ENCODE assay signal across 8 cellular contexts in the genomic region with DNA sequence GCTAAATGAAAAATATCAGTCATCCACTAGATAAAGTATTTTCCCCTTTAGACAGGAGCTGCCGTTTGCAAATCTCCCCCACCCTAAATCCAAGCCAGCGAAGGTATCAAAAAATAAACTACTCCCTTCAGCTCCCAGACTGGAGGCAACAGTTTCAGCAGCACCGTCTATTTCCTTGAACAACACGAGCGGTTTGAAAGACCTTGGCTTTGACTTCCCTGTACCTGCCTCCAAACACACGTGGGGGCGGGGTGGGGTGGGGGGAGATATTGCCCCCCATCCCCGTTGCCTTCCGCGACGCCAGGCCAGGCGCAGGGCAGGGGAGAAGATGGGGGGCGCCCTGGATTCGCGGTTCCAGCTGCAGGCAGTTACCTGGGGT. TPM values are rescaled to one million over a fixed set of nuclear protein-coding genes. Genes with fewer than 3 reads are reported as not detected.
A peak's percentile ranks its signal among the peaks of the same experiment; 100 is the strongest.
DNase-seq lines count a peak whose midpoint lies in the region; ATAC-seq and TF ChIP-seq lines count a peak whose summit lies in the region.

No MANE protein-coding gene starts in this region.

- peaks cover 5 to 25% (median 18%) of the 10 kb centered on the region in 9 donors for H3K4me1 ChIP-seq in heart right ventricle
- no peaks in the 10 kb centered on the region for H3K4me1 ChIP-seq in naive thymus-derived CD4-positive, alpha-beta T cell (ENCODE audit: control insufficient read depth in 2 of 2, insufficient read depth in 2 of 2, low read length in 2 of 2)
- H3K4me1 ChIP-seq in vagina, result peaks cover 20% of the 10 kb centered on the region

- no peaks in the 10 kb centered on the region for H3K9me3 ChIP-seq in heart right ventricle
- no peaks in the 10 kb centered on the region for H3K9me3 ChIP-seq in naive thymus-derived CD4-positive, alpha-beta T cell (ENCODE audit: control insufficient read depth in 2 of 3, low read length in 3 of 3)
- H3K9me3 ChIP-seq in vagina, result no peaks in the 10 kb centered on the region

- POLR2A ChIA-PET in naive thymus-derived CD4-positive, alpha-beta T cell (lab: Charles Lee), result no interaction called here

- peaks cover 58 to 81% of the 10 kb centered on the region in 2 donors for H3K27me3 Mint-ChIP-seq in effector memory CD8-positive, alpha-beta T cell
- H3K27me3 Mint-ChIP-seq in naive thymus-derived CD4-positive, alpha-beta T cell, result peaks cover 58 to 74% (median 66%) of the 10 kb centered on the region in 5 donors

- H3K36me3 ChIP-seq in heart right ventricle, result no peaks in the 10 kb centered on the region
- no peaks in the 10 kb centered on the region for H3K36me3 ChIP-seq in naive thymus-derived CD4-positive, alpha-beta T cell (ENCODE audit: control insufficient read depth in 2 of 3, insufficient read depth in 3 of 3, low read length in 3 of 3)
- H3K36me3 ChIP-seq in vagina, result no peaks in the 10 kb centered on the region

- TF ChIP-seq CTCF in heart right ventricle (IDR thresholded peaks at IDR 0.05) (no peak), vagina (IDR thresholded peaks at IDR 0.05) (no peak), GM10266 (IDR thresholded peaks at IDR 0.05; ENCODE audit: control insufficient read depth, insufficient read depth, low read depth, missing control alignments) (no peak)

- H3K27ac Mint-ChIP-seq in effector memory CD8-positive, alpha-beta T cell, result no peak overlapping the region
- H3K27ac Mint-ChIP-seq in naive thymus-derived CD4-positive, alpha-beta T cell, result no peak overlapping the region

- no peak for TF ChIP-seq POLR2A in vagina (IDR thresholded peaks at IDR 0.05)

- H3K4me1 Mint-ChIP-seq in effector memory CD8-positive, alpha-beta T cell (ENCODE audit: low read depth in 2 of 2), result peaks cover 0 to 5% of the 10 kb centered on the region in 2 donors
- peaks cover 0 to 14% (median 12%) of the 10 kb centered on the region in 7 donors for H3K4me1 Mint-ChIP-seq in naive thymus-derived CD4-positive, alpha-beta T cell

- H3K4me3 ChIP-seq in heart right ventricle (peak overlapping the region in 9 of 10 donors; percentile 28 to 52 (median 47)), vagina (peak overlapping the region; percentile 42 to 48)
- H3K4me3 ChIP-seq in naive thymus-derived CD4-positive, alpha-beta T cell (ENCODE audit: low read length), result no peak overlapping the region

- 14 to 15% methylated on average over 15 of the region's 15 CpGs for WGBS in heart right ventricle, 2 donors

- intact Hi-C loops in heart right ventricle (cut with DNase I), result no loop called here
- intact Hi-C loops in left ventricle myocardium superior (cut with micrococcal nuclease), result no loop called here
- intact Hi-C loops in naive thymus-derived CD4-positive, alpha-beta T cell (cut with micrococcal nuclease), result no loop called here
- intact Hi-C loops in vagina (cut with DNase I), result no loop called here

- H3K9me3 Mint-ChIP-seq in effector memory CD8-positive, alpha-beta T cell, result no peaks in the 10 kb centered on the region
- H3K9me3 Mint-ChIP-seq in naive thymus-derived CD4-positive, alpha-beta T cell, result no peaks in the 10 kb centered on the region

- no peak for DNase-seq in heart right ventricle
- no peak for DNase-seq in left ventricle myocardium superior
- no peak for DNase-seq in effector memory CD8-positive, alpha-beta T cell
- no peak for DNase-seq in naive thymus-derived CD4-positive, alpha-beta T cell
- DNase-seq in vagina (ENCODE audit: extremely low spot score in 2 of 2), result no peak
- DNase-seq in GM10266 (ENCODE audit: extremely low spot score), result no peak
- no peak for DNase-seq in activated CD4-positive, alpha-beta T cell treated with anti-CD3 and anti-CD28 coated beads, Interleukin-2, amount 50 U/mL, for 4 hours

- H3K36me3 Mint-ChIP-seq in effector memory CD8-positive, alpha-beta T cell (ENCODE audit: insufficient read depth), result no peaks in the 10 kb centered on the region
- H3K36me3 Mint-ChIP-seq in naive thymus-derived CD4-positive, alpha-beta T cell, result peaks cover 0 to 3% (median 0%) of the 10 kb centered on the region in 5 donors

- CTCF ChIA-PET in naive thymus-derived CD4-positive, alpha-beta T cell (lab: Charles Lee), result no interaction called here

- H3K27me3 ChIP-seq in heart right ventricle, result peaks cover 0 to 84% (median 60%) of the 10 kb centered on the region in 7 donors
- peaks cover 0 to 17% of the 10 kb centered on the region in 2 donors for H3K27me3 ChIP-seq in naive thymus-derived CD4-positive, alpha-beta T cell (ENCODE audit: control insufficient read depth in 2 of 2, insufficient read depth in 2 of 2, low read length in 2 of 2)
- no peaks in the 10 kb centered on the region for H3K27me3 ChIP-seq in vagina

- peak overlapping the region; percentile 33 to 67 for H3K4me3 Mint-ChIP-seq in effector memory CD8-positive, alpha-beta T cell
- peak overlapping the region; percentile 51 to 79 (median 62) for H3K4me3 Mint-ChIP-seq in naive thymus-derived CD4-positive, alpha-beta T cell

- H3K27ac ChIP-seq in heart right ventricle (no peak overlapping the region), vagina (no peak overlapping the region)
- no peak overlapping the region for H3K27ac ChIP-seq in naive thymus-derived CD4-positive, alpha-beta T cell (ENCODE audit: low read depth, low read length)

- ATAC-seq in heart right ventricle, result no peak
- ATAC-seq in left ventricle myocardium superior, result no peak
- ATAC-seq in effector memory CD8-positive, alpha-beta T cell (replicated peaks), result no peak
- no peak for ATAC-seq in naive thymus-derived CD4-positive, alpha-beta T cell
- ATAC-seq in HG03039 (IDR thresholded peaks at IDR 0.05; ENCODE audit: unreplicated experiment), result no peak

RNA-seq across cellular contexts. Expression of a gene that starts 0.8 kb away (rescaled TPM):
- total RNA-seq in heart right ventricle (1 to 10 TPM in 2 of 10 donors, under 1 TPM in 8; 0.19 to 1.9 (median 0.64) TPM), left ventricle myocardium superior (1.0 TPM), vagina (0.74 TPM)
- under 1 TPM; 0.04 to 0.37 TPM for polyA plus RNA-seq in heart right ventricle
- total RNA-seq in naive thymus-derived CD4-positive, alpha-beta T cell, result 1 to 10 TPM in 1 of 5 experiments, under 1 TPM in 2, not detected in 2; 0.61 to 2.0 (median 0.70) TPM
- polyA plus RNA-seq in naive thymus-derived CD4-positive, alpha-beta T cell, result not detected
